ENCODE assay signal across 8 cellular contexts in the genomic region with DNA sequence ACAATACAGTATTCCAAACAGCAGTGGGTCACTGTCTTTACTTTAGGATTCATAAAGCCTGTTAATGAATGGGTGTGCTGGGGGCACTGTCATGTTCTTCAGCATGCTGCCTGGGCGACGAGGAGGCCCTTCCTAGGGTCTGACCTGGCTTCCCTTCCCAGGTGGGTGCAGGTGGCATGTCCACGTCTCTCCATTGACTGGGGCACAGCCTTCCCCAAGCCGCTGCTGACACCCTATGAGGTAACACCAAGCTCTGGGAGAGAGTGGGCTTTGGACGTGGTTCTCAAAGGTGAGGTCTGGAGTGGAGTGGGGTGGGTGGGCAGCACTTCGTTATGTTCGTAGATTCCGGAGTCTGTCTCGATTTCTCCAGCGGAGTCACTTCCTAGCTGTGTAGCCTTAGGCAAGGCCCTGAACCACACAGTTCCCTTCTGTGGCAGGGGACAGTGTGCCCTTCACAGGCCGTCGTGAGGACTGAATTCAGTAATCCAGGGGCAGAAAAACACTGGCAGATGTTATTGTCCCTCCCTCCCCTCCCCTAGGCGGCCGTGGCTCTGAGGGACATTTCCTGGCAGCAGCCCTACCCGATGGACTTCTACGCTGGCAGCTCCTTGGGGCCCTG. TPM values are rescaled to one million over a fixed set of nuclear protein-coding genes. Genes with fewer than 3 reads are reported as not detected.
DNase-seq lines count a peak whose midpoint lies in the region; ATAC-seq, FAIRE-seq and TF ChIP-seq lines count a peak whose summit lies in the region.

No MANE protein-coding gene starts in this region.

- no peaks in the 10 kb centered on the region for H3K27me3 ChIP-seq in CD8-positive, alpha-beta memory T cell (ENCODE audit: insufficient read depth, low read length, poor library complexity, severe bottlenecking)
- no peaks in the 10 kb centered on the region for H3K27me3 ChIP-seq in endodermal cell (ENCODE audit: control insufficient read depth, insufficient read depth, low read length, poor library complexity, severe bottlenecking)
- H3K27me3 ChIP-seq in pancreas, result no peaks in the 10 kb centered on the region

- H3K36me3 ChIP-seq in CD8-positive, alpha-beta memory T cell (ENCODE audit: insufficient read depth, low read length), result peaks cover 24% of the 10 kb centered on the region
- H3K36me3 ChIP-seq in endodermal cell (ENCODE audit: control insufficient read depth, insufficient read depth, low read length), result peaks cover 48% of the 10 kb centered on the region
- peaks cover 0 to 18% (median 8%) of the 10 kb centered on the region in 3 donors for H3K36me3 ChIP-seq in pancreas

- H3K4me3 ChIP-seq in CD8-positive, alpha-beta memory T cell (ENCODE audit: low read length), result peak overlapping the region; percentile 92
- H3K4me3 ChIP-seq in endodermal cell (ENCODE audit: low read length), result peak overlapping the region; percentile 93
- peak overlapping the region; percentile 63 to 81 (median 68) for H3K4me3 ChIP-seq in pancreas

- H3K36me3 Mint-ChIP-seq in CD8-positive, alpha-beta memory T cell, result peaks cover 0 to 58% (median 9%) of the 10 kb centered on the region in 3 donors
- H3K36me3 Mint-ChIP-seq in endodermal cell (ENCODE audit: low read depth), result peaks cover 44% of the 10 kb centered on the region

- H3K4me1 Mint-ChIP-seq in CD8-positive, alpha-beta memory T cell, result peaks cover 11 to 27% (median 15%) of the 10 kb centered on the region in 3 donors
- peaks cover 18% of the 10 kb centered on the region for H3K4me1 Mint-ChIP-seq in endodermal cell

- intact Hi-C loops in pancreas (cut with DNase I), result loop anchor here in 1 of 3 donors (5.0 kb wide), 1 partner anchor 134 kb away; no protein-coding TSS in a partner anchor

- peak overlapping the region in 7 of 8 donors; percentile 57 to 98 (median 85) for H3K27ac Mint-ChIP-seq in CD8-positive, alpha-beta memory T cell
- peak overlapping the region; percentile 44 for H3K27ac Mint-ChIP-seq in endodermal cell

- H3K4me3 Mint-ChIP-seq in CD8-positive, alpha-beta memory T cell, result peak overlapping the region; percentile 67 to 96 (median 85)
- peak overlapping the region; percentile 84 for H3K4me3 Mint-ChIP-seq in endodermal cell

- POLR2A ChIA-PET in CD8-positive, alpha-beta memory T cell (lab: Charles Lee), result interaction anchor here (0.6 to 1.5 kb wide), 5 partner anchors 10 to 41 kb away, joined by 3 read pairs; a partner anchor contains a TSS

- H3K4me1 ChIP-seq in CD8-positive, alpha-beta memory T cell (ENCODE audit: insufficient read depth, low read length), result peaks cover 20% of the 10 kb centered on the region
- peaks cover 7% of the 10 kb centered on the region for H3K4me1 ChIP-seq in endodermal cell (ENCODE audit: control insufficient read depth, insufficient read depth, low read length)
- H3K4me1 ChIP-seq in pancreas, result peaks cover 0 to 9% (median 0%) of the 10 kb centered on the region in 3 donors

- no peaks in the 10 kb centered on the region for H3K9me3 ChIP-seq in CD8-positive, alpha-beta memory T cell (ENCODE audit: low read length)
- H3K9me3 ChIP-seq in endodermal cell (ENCODE audit: control insufficient read depth, low read length) (no peaks in the 10 kb centered on the region), pancreas (no peaks in the 10 kb centered on the region)

- CTCF ChIA-PET in CD8-positive, alpha-beta memory T cell (lab: Charles Lee), result interaction anchor here (0.9 to 1.8 kb wide), 6 partner anchors 9 to 16 kb away, joined by 3 to 7 read pairs (median 4); a partner anchor contains a TSS

- TF ChIP-seq CTCF in endodermal cell (conservative IDR thresholded peaks at IDR 0.05), result no peak
- TF ChIP-seq CTCF in pancreas (IDR thresholded peaks at IDR 0.05), result no peak

- no peak for FAIRE-seq in pancreas (lab: Jason Lieb, UNC)

- H3K27me3 Mint-ChIP-seq in CD8-positive, alpha-beta memory T cell, result peaks cover 0 to 4% of the 10 kb centered on the region in 2 donors
- peaks cover 13% of the 10 kb centered on the region for H3K27me3 Mint-ChIP-seq in endodermal cell (ENCODE audit: insufficient read depth)

- 58 to 64% methylated on average over 6 to 16 of the region's 16 CpGs for WGBS in endodermal cell (ENCODE audit: insufficient coverage in 1 of 2, insufficient read length in 1 of 2), 2 experiments
- WGBS in pancreas, 2 donors, result 52 to 55% methylated on average over 14 to 16 of the region's 16 CpGs

- H3K9ac ChIP-seq in endodermal cell (ENCODE audit: extremely low read depth, low read length, poor library complexity, severe bottlenecking), result peak overlapping the region; percentile 70

- ATAC-seq in pancreas (peak in 1 of 4 donors; percentile 0), GM21390 (IDR thresholded peaks at IDR 0.05; ENCODE audit: unreplicated experiment) (no peak)

- H3K27ac ChIP-seq in CD8-positive, alpha-beta memory T cell (ENCODE audit: low read depth, low read length), result peak overlapping the region; percentile 93
- H3K27ac ChIP-seq in endodermal cell (ENCODE audit: low read depth, low read length), result no peak overlapping the region
- peak overlapping the region; percentile 76 to 89 (median 79) for H3K27ac ChIP-seq in pancreas

- H3K9me3 Mint-ChIP-seq in CD8-positive, alpha-beta memory T cell, result no peaks in the 10 kb centered on the region
- H3K9me3 Mint-ChIP-seq in endodermal cell, result no peaks in the 10 kb centered on the region

- DNase-seq in CD8-positive, alpha-beta memory T cell, result no peak
- peak; percentile 88 for DNase-seq in NCI-H82 treated with DMSO at 0.1 percent for 48 hours (lab: John Stamatoyannopoulos, UW; ENCODE audit: unreplicated experiment)
- no peak for DNase-seq in endodermal cell
- DNase-seq in pancreas, result peak in 2 of 6 donors; percentile 61 to 64
- DNase-seq in T1000 (lab: John Stamatoyannopoulos, UW), result no peak
- DNase-seq in NCI-H1092 treated with DMSO at 0.1 percent for 48 hours (lab: John Stamatoyannopoulos, UW), result no peak
- DNase-seq in COLO829 (ENCODE audit: low spot score), result no peak

RNA-seq across cellular contexts. Expression of a gene that starts 0.8 kb away (rescaled TPM):
- total RNA-seq in CD8-positive, alpha-beta memory T cell, result 10 to 100 TPM; 54.2 to 56.2 TPM
- 60.0 TPM for polyA plus RNA-seq in CD8-positive, alpha-beta memory T cell
- 10 to 100 TPM; 19.8 to 27.5 TPM for total RNA-seq in endodermal cell
- polyA plus RNA-seq in endodermal cell (2013, experiment 1 of 2), result 24.3 TPM
- polyA plus RNA-seq in endodermal cell (2013, experiment 2 of 2), result 24.8 TPM
- total RNA-seq in pancreas, result 10 to 100 TPM; 10.4 to 20.5 (median 17.9) TPM
- 10 to 100 TPM; 46.3 to 79.3 TPM for polyA plus RNA-seq in pancreas

RNA-seq across cellular contexts. Expression of a gene that starts 11.1 kb away (rescaled TPM):
- total RNA-seq in CD8-positive, alpha-beta memory T cell, result 10 to 100 TPM; 38.5 to 43.8 TPM
- polyA plus RNA-seq in CD8-positive, alpha-beta memory T cell, result 33.2 TPM
- total RNA-seq in endodermal cell (10 to 100 TPM; 31.1 to 48.3 TPM), pancreas (10 to 100 TPM; 21.8 to 37.7 (median 27.6) TPM)
- 34.4 TPM for polyA plus RNA-seq in endodermal cell (2013, experiment 1 of 2)
- 26.5 TPM for polyA plus RNA-seq in endodermal cell (2013, experiment 2 of 2)
- 10 to 100 TPM; 53.3 to 74.4 TPM for polyA plus RNA-seq in pancreas

RNA-seq across cellular contexts. Expression of a gene that starts 13.9 kb away (rescaled TPM):
- 10 to 100 TPM; 39.5 to 42.7 TPM for total RNA-seq in CD8-positive, alpha-beta memory T cell
- 1.3 TPM for polyA plus RNA-seq in CD8-positive, alpha-beta memory T cell
- total RNA-seq in endodermal cell (under 1 TPM; 0.13 to 0.57 TPM), pancreas (10 to 100 TPM in 2 of 6 donors, 1 to 10 TPM in 4; 1.0 to 15.8 (median 3.8) TPM)
- polyA plus RNA-seq in endodermal cell (2013, experiment 1 of 2), result 0.64 TPM
- 0.21 TPM for polyA plus RNA-seq in endodermal cell (2013, experiment 2 of 2)
- 1 to 10 TPM; 1.8 to 3.7 TPM for polyA plus RNA-seq in pancreas

RNA-seq across cellular contexts. Expression of a gene that starts 15.9 kb away (rescaled TPM):
- total RNA-seq in CD8-positive, alpha-beta memory T cell, result 1 to 10 TPM; 1.0 to 1.2 TPM
- polyA plus RNA-seq in CD8-positive, alpha-beta memory T cell, result 0.32 TPM
- 10 to 100 TPM; 18.2 to 19.6 TPM for total RNA-seq in endodermal cell
- polyA plus RNA-seq in endodermal cell (2013, experiment 1 of 2), result 5.4 TPM
- 7.7 TPM for polyA plus RNA-seq in endodermal cell (2013, experiment 2 of 2)
- 1 to 10 TPM in 4 of 6 donors, under 1 TPM in 2; 0.93 to 3.6 (median 1.7) TPM for total RNA-seq in pancreas
- 1 to 10 TPM; 3.0 to 3.1 TPM for polyA plus RNA-seq in pancreas
